In genomic region chr2:80545420-80546192, GRCh38 we compare ENCODE assay signal across 20 cellular contexts.
A peak's percentile ranks its signal among the peaks of the same experiment; 100 is the strongest.
DNase-seq lines count a peak whose midpoint lies in the region; ATAC-seq, FAIRE-seq and TF ChIP-seq lines count a peak whose summit lies in the region.
"Had no signal": no experiment of that assay in that cellular context is flagged by ENCODE, and none has a peak within 500 bp of the region (broad histone marks: within the 10 kb centered on the region; RNA-seq: fewer than 3 reads in every experiment).

No MANE protein-coding gene starts in this region.

- no peak for TF ChIP-seq CTCF in cardiac muscle cell (IDR thresholded peaks at IDR 0.05; ENCODE audit: low read depth, low read length)
- no peak for TF ChIP-seq CTCF in K562 (IDR thresholded peaks at IDR 0.05 in 2 of 3, conservative IDR thresholded peaks at IDR 0.05 in 1 of 3; ENCODE audit: insufficient read depth in 2 of 3, low read depth in 1 of 3, low read length in 3 of 3)
- TF ChIP-seq CTCF in hepatocyte (IDR thresholded peaks at IDR 0.05; ENCODE audit: poor library complexity), result no peak
- TF ChIP-seq CTCF in breast epithelium (IDR thresholded peaks at IDR 0.05), result no peak

- H2BK15ac ChIP-seq in mesendoderm (replicated peaks; ENCODE audit: low read depth), result no peak overlapping the region

- no peak for ATAC-seq in Right ventricle myocardium superior (ENCODE audit: poor library complexity)
- ATAC-seq in K562, result no peak
- no peak for ATAC-seq in HG03135 (IDR thresholded peaks at IDR 0.05; ENCODE audit: unreplicated experiment)
- ATAC-seq: CD8-positive, alpha-beta T cell had no signal

- no peak overlapping the region for H3K4me3 ChIP-seq in cardiac muscle cell
- no peak overlapping the region for H3K4me3 ChIP-seq in K562
- H3K4me3 ChIP-seq in hepatocyte, result no peak overlapping the region
- no peak overlapping the region for H3K4me3 ChIP-seq in mesendoderm (ENCODE audit: low read length)
- no peak overlapping the region for H3K4me3 ChIP-seq in breast epithelium
- H3K4me3 ChIP-seq: BLaER1, GM12878, GM23248 had no signal

- no peak overlapping the region for H3K56ac ChIP-seq in mesendoderm (ENCODE audit: low read length)

- WGBS in K562 (ENCODE audit: insufficient coverage, low coverage, missing lambda C conversion rate), result 1% methylated on average over 13 of the region's 13 CpGs
- WGBS in hepatocyte (ENCODE audit: low lambda C conversion rate, missing lambda C conversion rate), result 30% methylated on average over 13 of the region's 13 CpGs
- WGBS in mesendoderm (ENCODE audit: extremely low coverage, insufficient coverage, low lambda C conversion rate), result no CpG with 5 or more reads among the region's 13 CpGs

- H3K4me2 ChIP-seq in K562 (ENCODE audit: insufficient read depth, low read length) (no peak overlapping the region), hepatocyte (peak overlapping the region; percentile 21), mesendoderm (ENCODE audit: low read length) (no peak overlapping the region)
- H3K4me2 ChIP-seq: BLaER1 had no signal

- peaks cover 24% of the 10 kb centered on the region for H3K4me1 ChIP-seq in cardiac muscle cell (ENCODE audit: low read depth)
- H3K4me1 ChIP-seq in K562 (replicated peaks in 1 of 2; ENCODE audit: control insufficient read depth in 2 of 2, insufficient read depth in 2 of 2, low read length in 2 of 2), result no peaks in the 10 kb centered on the region
- no peaks in the 10 kb centered on the region for H3K4me1 ChIP-seq in hepatocyte (ENCODE audit: insufficient read depth)
- peaks cover 2% of the 10 kb centered on the region for H3K4me1 ChIP-seq in mesendoderm (ENCODE audit: control insufficient read depth, low read depth, low read length)
- H3K4me1 ChIP-seq in breast epithelium, result no peaks in the 10 kb centered on the region
- H3K4me1 ChIP-seq: BLaER1 had no signal

- no TSS peak for BruUV-seq in K562 (replicated peaks; lab: Mats Ljungman, UMichigan)

- CTCF ChIA-PET in K562 (lab: Yijun Ruan, JAX; ENCODE audit: low intra/inter-chr PET ratio), result no interaction called here

- no peak overlapping the region for H3K4ac ChIP-seq in mesendoderm (ENCODE audit: low read depth, low read length)

- H3K27me3 ChIP-seq in cardiac muscle cell (no peaks in the 10 kb centered on the region), K562 (ENCODE audit: control insufficient read depth in 2 of 2, insufficient read depth in 2 of 2, low read length in 2 of 2) (no peaks in the 10 kb centered on the region), hepatocyte (no peaks in the 10 kb centered on the region), mesendoderm (ENCODE audit: insufficient read depth, low read length, poor library complexity) (no peaks in the 10 kb centered on the region), breast epithelium (no peaks in the 10 kb centered on the region)
- H3K27me3 ChIP-seq: BLaER1 had no signal

- no peak overlapping the region for H3K23ac ChIP-seq in mesendoderm (ENCODE audit: low read length)

- no peak overlapping the region for H3K18ac ChIP-seq in mesendoderm (ENCODE audit: low read length)

- H2BK5ac ChIP-seq in mesendoderm (ENCODE audit: low read length), result no peak overlapping the region

- H2AFZ ChIP-seq in K562 (ENCODE audit: low read depth, low read length) (no peak overlapping the region), hepatocyte (no peak overlapping the region)
- H2AFZ ChIP-seq: GM23248 had no signal

- H3K9me3 ChIP-seq in cardiac muscle cell (ENCODE audit: low read depth), result no peaks in the 10 kb centered on the region
- H3K9me3 ChIP-seq in K562 (replicated peaks; ENCODE audit: control insufficient read depth, insufficient read depth, low read depth, low read length), result no peaks in the 10 kb centered on the region
- H3K9me3 ChIP-seq in hepatocyte (ENCODE audit: low read depth), result no peaks in the 10 kb centered on the region
- no peaks in the 10 kb centered on the region for H3K9me3 ChIP-seq in breast epithelium
- H3K9me3 ChIP-seq: BLaER1 had no signal

- peak overlapping the region; percentile 17 for H3K27ac ChIP-seq in cardiac muscle cell
- H3K27ac ChIP-seq in K562 (ENCODE audit: extremely low read depth, low read depth, low read length), result no peak overlapping the region
- peak overlapping the region; percentile 75 for H3K27ac ChIP-seq in hepatocyte
- no peak overlapping the region for H3K27ac ChIP-seq in mesendoderm (ENCODE audit: low read depth, low read length)
- H3K27ac ChIP-seq in breast epithelium, result no peak overlapping the region
- H3K27ac ChIP-seq: BLaER1, GM23248 had no signal

- H4K8ac ChIP-seq in mesendoderm (ENCODE audit: low read depth, low read length), result no peak overlapping the region

- no peak for TF ChIP-seq POLR2A in K562 (conservative IDR thresholded peaks at IDR 0.05)
- TF ChIP-seq POLR2A in breast epithelium (IDR thresholded peaks at IDR 0.05), result no peak

- H2BK120ac ChIP-seq in mesendoderm (ENCODE audit: low read depth, low read length), result no peak overlapping the region

- H3K9ac ChIP-seq in K562 (ENCODE audit: insufficient read depth in 1 of 2, low read depth in 2 of 2, low read length in 2 of 2) (no peak overlapping the region), mesendoderm (ENCODE audit: low read length) (no peak overlapping the region)
- H3K9ac ChIP-seq: BLaER1, GM23248 had no signal

- H3K9me1 ChIP-seq in K562 (ENCODE audit: control insufficient read depth, insufficient read depth, low read length), result no peaks in the 10 kb centered on the region

- no peaks in the 10 kb centered on the region for H3K36me3 ChIP-seq in cardiac muscle cell
- no peaks in the 10 kb centered on the region for H3K36me3 ChIP-seq in K562 (ENCODE audit: control insufficient read depth, insufficient read depth, low read length)
- no peaks in the 10 kb centered on the region for H3K36me3 ChIP-seq in hepatocyte (replicated peaks; ENCODE audit: insufficient read depth, low read depth)
- H3K36me3 ChIP-seq in mesendoderm (ENCODE audit: control insufficient read depth, insufficient read depth, low read length), result no peaks in the 10 kb centered on the region
- no peaks in the 10 kb centered on the region for H3K36me3 ChIP-seq in breast epithelium
- H3K36me3 ChIP-seq: BLaER1 had no signal

- DNase-seq in cardiac muscle cell (ENCODE audit: low read depth in 1 of 2, low spot score in 1 of 2) (peak in 1 of 2 donors; percentile 23), Right ventricle myocardium superior (no peak), K562 (ENCODE audit: extremely low read depth in 1 of 4, low spot score in 3 of 4) (no peak), hepatocyte (ENCODE audit: low spot score) (peak; percentile 65), mesendoderm (peak; percentile 36), mucosa of gallbladder (ENCODE audit: low spot score) (no peak), breast epithelium (ENCODE audit: low spot score in 2 of 2) (no peak)
- DNase-seq: 8988T; CD8-positive, alpha-beta T cell; DMS 273 treated with DMSO at 0.1 percent for 48 hours; DMS79 treated with DMSO at 0.1 percent for 48 hours; GM23248; HCEC 1CT; KG1 had no signal

- in situ Hi-C loops in K562 (cut with MboI), result no loop called here

- FAIRE-seq in K562 (lab: Jason Lieb, UNC), result no peak
- FAIRE-seq: GM12878, GM19239, H54, HTR-8/SVneo had no signal

- no peaks in the 10 kb centered on the region for H3K79me2 ChIP-seq in K562 (ENCODE audit: control insufficient read depth, insufficient read depth, low read length)
- no peaks in the 10 kb centered on the region for H3K79me2 ChIP-seq in hepatocyte
- H3K79me2 ChIP-seq in mesendoderm (ENCODE audit: control insufficient read depth, insufficient read depth, low read length), result no peaks in the 10 kb centered on the region

- intact Hi-C loops in Right ventricle myocardium superior (cut with DNase I) (no loop called here), K562 (cut with micrococcal nuclease) (no loop called here), breast epithelium (cut with DNase I; ENCODE audit: low total_unique reads) (loop anchor here (10.0 kb wide), 1 partner anchor 931 kb away; no protein-coding TSS in a partner anchor)

- TF ChIP-seq EP300 in K562 (IDR thresholded peaks at IDR 0.05; ENCODE audit: low read length), result no peak

- H2AK5ac ChIP-seq in mesendoderm (ENCODE audit: low read length), result no peak overlapping the region

- no peaks in the 10 kb centered on the region for H4K20me1 ChIP-seq in K562 (replicated peaks; ENCODE audit: control insufficient read depth, insufficient read depth, low read length)
- H4K20me1 ChIP-seq in hepatocyte (ENCODE audit: insufficient read depth, poor library complexity, severe bottlenecking), result no peaks in the 10 kb centered on the region
- H4K20me1 ChIP-seq: BLaER1 had no signal

- no peaks in the 10 kb centered on the region for H3K9me2 ChIP-seq in hepatocyte (replicated peaks; ENCODE audit: insufficient read depth)

- H3K79me1 ChIP-seq in mesendoderm (ENCODE audit: low read length), result no peaks in the 10 kb centered on the region

- no peak for TF ChIP-seq RAD21 in K562 (CRISPR knock-in tag; conservative IDR thresholded peaks at IDR 0.05 in 1 of 2, IDR thresholded peaks at IDR 0.05 in 1 of 2)

- POLR2A ChIA-PET in K562 (lab: Yijun Ruan, JAX), result no interaction called here

- H4K5ac ChIP-seq in mesendoderm (ENCODE audit: low read length), result no peak overlapping the region

TF ChIP-seq in K562, 482 proteins besides CTCF, POLR2A, EP300 and RAD21 (continues in another document):
- TF ChIP-seq JUND (IDR thresholded peaks at IDR 0.05; ENCODE audit: borderline replicate concordance, low read depth, low read length) (no peak), JUND (tag; IDR thresholded peaks at IDR 0.05; ENCODE audit: borderline replicate concordance, low read depth, low read length) (peak; percentile 48; the same call in 1 of the 3 replicates), ZNF324 (CRISPR knock-in tag; IDR thresholded peaks at IDR 0.05) (no peak), ETS1 (conservative IDR thresholded peaks at IDR 0.05; ENCODE audit: control insufficient read depth, low read depth, low read length) (no peak), ZBTB2 (IDR thresholded peaks at IDR 0.05) (no peak)

Comparison
In these comparisons a context has a peak if more than half of its experiments do, and no peak if none do; other contexts are left out.
1. DNase-seq: peak in hepatocyte (single experiment) and mesendoderm (single experiment); none in Right ventricle myocardium superior (single experiment), K562 (0 of 4), mucosa of gallbladder (single experiment) and breast epithelium (0 of 2).
2. H3K27ac ChIP-seq: peak in cardiac muscle cell (single experiment) and hepatocyte (single experiment); none in K562 (single experiment), mesendoderm (single experiment) and breast epithelium (0 of 2).